In the genomic region with DNA sequence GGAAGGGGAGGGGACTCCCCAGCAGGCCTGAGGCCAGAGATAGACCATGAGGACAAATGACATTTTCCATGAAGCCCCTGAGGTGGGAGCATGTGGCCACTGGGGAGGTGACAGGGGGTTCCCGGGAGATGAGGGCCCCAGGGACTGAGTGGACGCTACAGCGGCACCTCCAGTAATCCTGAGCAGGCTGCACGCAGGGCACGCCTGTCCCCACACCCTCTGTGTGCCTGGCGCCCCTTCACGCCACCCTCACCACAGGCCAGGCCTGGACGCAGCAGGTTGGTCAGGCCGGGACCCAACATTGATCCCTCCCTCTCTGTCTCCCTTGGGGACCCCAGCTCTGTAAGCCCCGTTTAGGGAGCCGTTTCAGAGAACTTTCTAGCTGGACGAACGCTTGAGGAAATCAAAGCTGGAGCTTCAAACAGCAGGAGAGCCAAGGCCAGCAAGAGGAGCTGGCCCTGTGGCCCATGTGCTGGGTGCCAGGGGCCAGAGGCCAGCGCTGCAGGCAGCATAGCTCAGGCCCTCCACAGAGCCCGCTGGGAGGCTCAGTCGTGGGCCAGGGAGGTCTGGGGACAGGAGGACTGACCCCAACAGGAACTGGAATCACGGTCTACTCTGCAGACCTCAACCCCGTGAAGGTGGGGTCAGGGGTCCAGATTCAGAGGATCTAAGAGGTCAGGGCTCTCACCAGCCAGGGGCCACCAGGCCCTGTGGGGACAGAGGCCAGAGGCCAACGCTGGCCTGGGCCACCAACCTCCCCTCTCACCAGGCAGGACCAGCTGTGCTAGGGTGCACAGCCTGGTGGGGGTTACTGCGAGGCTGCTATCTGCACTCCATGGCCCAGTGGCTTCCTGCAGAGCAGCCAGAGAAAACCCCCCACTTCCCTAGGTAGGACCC, we compare ENCODE assay signal across 1 cellular context.
TF ChIP-seq lines count a peak whose summit lies in the region.

No MANE protein-coding gene starts in this region.

TF ChIP-seq in GM23338, 12 proteins besides CTCF, POLR2A, EP300 and RAD21 (continued from another document):
- TF ChIP-seq, protein P1, sequence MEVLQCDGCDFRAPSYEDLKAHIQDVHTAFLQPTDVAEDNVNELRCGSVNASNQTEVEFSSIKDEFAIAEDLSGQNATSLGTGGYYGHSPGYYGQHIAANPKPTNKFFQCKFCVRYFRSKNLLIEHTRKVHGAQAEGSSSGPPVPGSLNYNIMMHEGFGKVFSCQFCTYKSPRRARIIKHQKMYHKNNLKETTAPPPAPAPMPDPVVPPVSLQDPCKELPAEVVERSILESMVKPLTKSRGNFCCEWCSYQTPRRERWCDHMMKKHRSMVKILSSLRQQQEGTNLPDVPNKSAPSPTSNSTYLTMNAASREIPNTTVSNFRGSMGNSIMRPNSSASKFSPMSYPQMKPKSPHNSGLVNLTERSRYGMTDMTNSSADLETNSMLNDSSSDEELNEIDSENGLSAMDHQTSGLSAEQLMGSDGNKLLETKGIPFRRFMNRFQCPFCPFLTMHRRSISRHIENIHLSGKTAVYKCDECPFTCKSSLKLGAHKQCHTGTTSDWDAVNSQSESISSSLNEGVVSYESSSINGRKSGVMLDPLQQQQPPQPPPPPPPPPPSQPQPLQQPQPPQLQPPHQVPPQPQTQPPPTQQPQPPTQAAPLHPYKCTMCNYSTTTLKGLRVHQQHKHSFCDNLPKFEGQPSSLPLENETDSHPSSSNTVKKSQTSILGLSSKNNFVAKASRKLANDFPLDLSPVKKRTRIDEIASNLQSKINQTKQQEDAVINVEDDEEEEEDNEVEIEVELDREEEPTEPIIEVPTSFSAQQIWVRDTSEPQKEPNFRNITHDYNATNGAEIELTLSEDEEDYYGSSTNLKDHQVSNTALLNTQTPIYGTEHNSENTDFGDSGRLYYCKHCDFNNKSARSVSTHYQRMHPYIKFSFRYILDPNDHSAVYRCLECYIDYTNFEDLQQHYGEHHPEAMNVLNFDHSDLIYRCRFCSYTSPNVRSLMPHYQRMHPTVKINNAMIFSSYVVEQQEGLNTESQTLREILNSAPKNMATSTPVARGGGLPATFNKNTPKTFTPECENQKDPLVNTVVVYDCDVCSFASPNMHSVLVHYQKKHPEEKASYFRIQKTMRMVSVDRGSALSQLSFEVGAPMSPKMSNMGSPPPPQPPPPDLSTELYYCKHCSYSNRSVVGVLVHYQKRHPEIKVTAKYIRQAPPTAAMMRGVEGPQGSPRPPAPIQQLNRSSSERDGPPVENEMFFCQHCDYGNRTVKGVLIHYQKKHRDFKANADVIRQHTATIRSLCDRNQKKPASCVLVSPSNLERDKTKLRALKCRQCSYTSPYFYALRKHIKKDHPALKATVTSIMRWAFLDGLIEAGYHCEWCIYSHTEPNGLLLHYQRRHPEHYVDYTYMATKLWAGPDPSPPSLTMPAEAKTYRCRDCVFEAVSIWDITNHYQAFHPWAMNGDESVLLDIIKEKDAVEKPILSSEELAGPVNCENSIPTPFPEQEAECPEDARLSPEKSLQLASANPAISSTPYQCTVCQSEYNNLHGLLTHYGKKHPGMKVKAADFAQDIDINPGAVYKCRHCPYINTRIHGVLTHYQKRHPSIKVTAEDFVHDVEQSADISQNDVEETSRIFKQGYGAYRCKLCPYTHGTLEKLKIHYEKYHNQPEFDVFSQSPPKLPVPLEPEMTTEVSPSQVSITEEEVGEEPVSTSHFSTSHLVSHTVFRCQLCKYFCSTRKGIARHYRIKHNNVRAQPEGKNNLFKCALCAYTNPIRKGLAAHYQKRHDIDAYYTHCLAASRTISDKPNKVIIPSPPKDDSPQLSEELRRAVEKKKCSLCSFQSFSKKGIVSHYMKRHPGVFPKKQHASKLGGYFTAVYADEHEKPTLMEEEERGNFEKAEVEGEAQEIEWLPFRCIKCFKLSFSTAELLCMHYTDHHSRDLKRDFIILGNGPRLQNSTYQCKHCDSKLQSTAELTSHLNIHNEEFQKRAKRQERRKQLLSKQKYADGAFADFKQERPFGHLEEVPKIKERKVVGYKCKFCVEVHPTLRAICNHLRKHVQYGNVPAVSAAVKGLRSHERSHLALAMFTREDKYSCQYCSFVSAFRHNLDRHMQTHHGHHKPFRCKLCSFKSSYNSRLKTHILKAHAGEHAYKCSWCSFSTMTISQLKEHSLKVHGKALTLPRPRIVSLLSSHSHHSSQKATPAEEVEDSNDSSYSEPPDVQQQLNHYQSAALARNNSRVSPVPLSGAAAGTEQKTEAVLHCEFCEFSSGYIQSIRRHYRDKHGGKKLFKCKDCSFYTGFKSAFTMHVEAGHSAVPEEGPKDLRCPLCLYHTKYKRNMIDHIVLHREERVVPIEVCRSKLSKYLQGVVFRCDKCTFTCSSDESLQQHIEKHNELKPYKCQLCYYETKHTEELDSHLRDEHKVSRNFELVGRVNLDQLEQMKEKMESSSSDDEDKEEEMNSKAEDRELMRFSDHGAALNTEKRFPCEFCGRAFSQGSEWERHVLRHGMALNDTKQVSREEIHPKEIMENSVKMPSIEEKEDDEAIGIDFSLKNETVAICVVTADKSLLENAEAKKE (CRISPR knock-in tag; IDR thresholded peaks at IDR 0.05) = no peak
- no peak for TF ChIP-seq ETS1 (IDR thresholded peaks at IDR 0.05)
- no peak for TF ChIP-seq ZNF331 (CRISPR knock-in tag; IDR thresholded peaks at IDR 0.05; ENCODE audit: low read depth)
- no peak for TF ChIP-seq EZH2 (IDR thresholded peaks at IDR 0.05; ENCODE audit: low read depth, unreplicated experiment)
